ENCODE assay signal across 14 cellular contexts in genomic region chr9:109969559-109970237, GRCh38.
DNase-seq lines count a peak whose midpoint lies in the region; ATAC-seq and FAIRE-seq lines count a peak whose summit lies in the region.
"Had no signal": no experiment of that assay in that cellular context is flagged by ENCODE, and none has a peak within 500 bp of the region (broad histone marks: within the 10 kb centered on the region; RNA-seq: fewer than 3 reads in every experiment).

No MANE protein-coding gene starts in this region.

- FAIRE-seq in GM19239 (lab: Jason Lieb, UNC) = peak; percentile 86

- H3K9me3 Mint-ChIP-seq in CD4-positive, CD25-positive, alpha-beta regulatory T cell = no peaks in the 10 kb centered on the region
- H3K9me3 Mint-ChIP-seq in naive B cell = no peaks in the 10 kb centered on the region

- no peak for DNase-seq in CD4-positive, CD25-positive, alpha-beta regulatory T cell
- DNase-seq in GM19239 (ENCODE audit: insufficient read length, low spot score) (no peak), dermis blood vessel endothelial cell (peak; percentile 98), naive B cell (no peak), H4 (ENCODE audit: low spot score) (no peak), hippocampal formation (lab: John Stamatoyannopoulos, UW) (no peak)
- DNase-seq: activated CD8-positive, alpha-beta memory T cell treated with anti-CD3 and anti-CD28 coated beads for 24 hours; activated naive CD8-positive, alpha-beta T cell treated with anti-CD3 and anti-CD28 coated beads for 36 hours; colonic mucosa; NCI-H1436; NCI-H446 treated with DMSO at 0.1 percent for 48 hours; stimulated activated CD4-positive, alpha-beta T cell treated with anti-CD3 and anti-CD28 coated beads, Interleukin-4, amount 100 ng/mL, for 4 hours had no signal

- H3K27me3 ChIP-seq in CD4-positive, CD25-positive, alpha-beta regulatory T cell (ENCODE audit: control insufficient read depth, insufficient read depth, low read length) = no peaks in the 10 kb centered on the region
- H3K27me3 ChIP-seq: colonic mucosa had no signal

- no peaks in the 10 kb centered on the region for H3K36me3 ChIP-seq in CD4-positive, CD25-positive, alpha-beta regulatory T cell (ENCODE audit: control insufficient read depth, insufficient read depth, low read length)
- H3K36me3 ChIP-seq: colonic mucosa had no signal

- H3K9me3 ChIP-seq in CD4-positive, CD25-positive, alpha-beta regulatory T cell (ENCODE audit: control insufficient read depth in 2 of 2, low read length in 2 of 2) = no peaks in the 10 kb centered on the region
- H3K9me3 ChIP-seq: colonic mucosa had no signal

- H3K4me3 Mint-ChIP-seq in CD4-positive, CD25-positive, alpha-beta regulatory T cell = peak overlapping the region; percentile 14 to 77 (median 62)
- peak overlapping the region; percentile 13 to 86 (median 64) for H3K4me3 Mint-ChIP-seq in naive B cell
- H3K4me3 Mint-ChIP-seq: activated naive CD8-positive, alpha-beta T cell treated with anti-CD3 and anti-CD28 coated beads for 36 hours had no signal

- H3K27ac ChIP-seq in CD4-positive, CD25-positive, alpha-beta regulatory T cell (ENCODE audit: insufficient read depth, low read length, poor library complexity, severe bottlenecking) = peak overlapping the region; percentile 24
- H3K27ac ChIP-seq: C4-2B, colonic mucosa had no signal

- H3K27ac Mint-ChIP-seq in CD4-positive, CD25-positive, alpha-beta regulatory T cell = peak overlapping the region; percentile 93 to 97 (median 96)
- peak overlapping the region; percentile 95 to 99 (median 98) for H3K27ac Mint-ChIP-seq in naive B cell
- H3K27ac Mint-ChIP-seq: activated naive CD8-positive, alpha-beta T cell treated with anti-CD3 and anti-CD28 coated beads for 36 hours had no signal

- no peak overlapping the region for H3K4me3 ChIP-seq in CD4-positive, CD25-positive, alpha-beta regulatory T cell (ENCODE audit: low read depth, low read length)
- H3K4me3 ChIP-seq: colonic mucosa had no signal

- peaks cover 8% of the 10 kb centered on the region for H3K27me3 Mint-ChIP-seq in CD4-positive, CD25-positive, alpha-beta regulatory T cell
- no peaks in the 10 kb centered on the region for H3K27me3 Mint-ChIP-seq in naive B cell
- H3K27me3 Mint-ChIP-seq: activated naive CD8-positive, alpha-beta T cell treated with anti-CD3 and anti-CD28 coated beads for 36 hours had no signal

- peaks cover 69% of the 10 kb centered on the region for H3K4me1 ChIP-seq in CD4-positive, CD25-positive, alpha-beta regulatory T cell (ENCODE audit: control insufficient read depth, insufficient read depth, low read length, poor library complexity, severe bottlenecking)
- H3K4me1 ChIP-seq: colonic mucosa had no signal

- H3K36me3 Mint-ChIP-seq in CD4-positive, CD25-positive, alpha-beta regulatory T cell = no peaks in the 10 kb centered on the region
- H3K36me3 Mint-ChIP-seq in naive B cell = no peaks in the 10 kb centered on the region

- peaks cover 47 to 92% (median 73%) of the 10 kb centered on the region in 4 donors for H3K4me1 Mint-ChIP-seq in CD4-positive, CD25-positive, alpha-beta regulatory T cell
- peaks cover 77 to 100% (median 95%) of the 10 kb centered on the region in 3 donors for H3K4me1 Mint-ChIP-seq in naive B cell

- no peak for ATAC-seq in CD4-positive, CD25-positive, alpha-beta regulatory T cell (ENCODE audit: low read depth in 2 of 2)
- no peak for ATAC-seq in naive B cell (ENCODE audit: low read depth in 2 of 2)
- ATAC-seq in HG03460 (IDR thresholded peaks at IDR 0.05; ENCODE audit: unreplicated experiment) = no peak
